ENCODE assay signal across 25 cellular contexts in the genomic region with DNA sequence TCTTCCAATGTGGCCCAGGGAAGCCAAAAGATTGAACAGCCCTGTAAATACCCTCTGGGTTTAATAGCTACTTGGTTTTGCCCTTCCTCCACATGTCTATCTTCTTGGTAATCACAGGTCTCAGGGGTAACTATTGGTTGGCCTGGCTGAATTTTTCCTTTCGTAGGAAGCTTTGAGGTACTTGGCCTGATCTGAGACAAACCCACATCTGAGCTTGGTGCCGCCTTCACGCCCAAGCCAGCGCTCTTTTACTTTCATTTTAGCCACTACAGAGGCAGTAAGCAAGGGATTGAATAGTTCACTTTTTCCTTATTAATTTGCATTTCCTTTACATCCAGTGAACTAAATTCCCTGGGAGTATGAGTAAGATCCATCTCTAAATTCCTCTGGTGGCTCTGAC.
A peak's percentile ranks its signal among the peaks of the same experiment; 100 is the strongest.
DNase-seq lines count a peak whose midpoint lies in the region; ATAC-seq, FAIRE-seq and TF ChIP-seq lines count a peak whose summit lies in the region.
"Had no signal": no experiment of that assay in that cellular context is flagged by ENCODE, and none has a peak within 500 bp of the region (broad histone marks: within the 10 kb centered on the region; RNA-seq: fewer than 3 reads in every experiment).

No MANE protein-coding gene starts in this region.

- H3K27me3 Mint-ChIP-seq in activated T-cell treated with anti-CD3 and anti-CD28 coated beads, Interleukin-2, amount 50 U/mL, for 72 hours (ENCODE audit: low read depth) = no peaks in the 10 kb centered on the region
- no peaks in the 10 kb centered on the region for H3K27me3 Mint-ChIP-seq in activated T-helper 1 cell treated with anti-CD3 and anti-CD28 coated beads, Interleukin-12 subunit alpha, Interleukin-12 subunit beta, Interleukin-2, Interleukin-4 antibody, amounts not matched to agents 30 ng/mL and 10 ng/mL and 1 ng/mL, durations not matched to agents 14 hours and 24 hours and 36 hours (ENCODE audit: insufficient read depth)
- H3K27me3 Mint-ChIP-seq: brain; memory B cell; stimulated activated naive B cell treated with anti-CD40 and anti-IgM and Interleukin-4, amounts not matched to agents 10 μg/mL and 1 μg/mL and 100 μg/mL, for 72 hours; T-cell had no signal

- TF ChIP-seq POLR2A in stomach (IDR thresholded peaks at IDR 0.05) = no peak

- no peaks in the 10 kb centered on the region for H3K9me3 ChIP-seq in small intestine (ENCODE audit: control insufficient read depth, low read depth)
- H3K9me3 ChIP-seq in stomach = no peaks in the 10 kb centered on the region
- H3K9me3 ChIP-seq in heart right ventricle = no peaks in the 10 kb centered on the region

- no peak for FAIRE-seq in small intestine (lab: Jason Lieb, UNC)
- FAIRE-seq: colon, GM12878 had no signal

- no peak for TF ChIP-seq CTCF in stomach (IDR thresholded peaks at IDR 0.05)
- TF ChIP-seq CTCF in heart right ventricle (IDR thresholded peaks at IDR 0.05) = no peak

- peak in 1 of 2 donors; percentile 3 for DNase-seq in activated T-cell treated with anti-CD3 and anti-CD28 coated beads, Interleukin-2, amount 50 U/mL, for 72 hours
- DNase-seq in activated T-cell treated with anti-CD3 and anti-CD28 coated beads, Interleukin-2, amount 50 U/mL, for 1 hour = no peak
- no peak for DNase-seq in activated T-helper 1 cell treated with anti-CD3 and anti-CD28 coated beads, Interleukin-12 subunit alpha, Interleukin-12 subunit beta, Interleukin-2, Interleukin-4 antibody, amounts not matched to agents 30 ng/mL and 10 ng/mL and 1 ng/mL, durations not matched to agents 14 hours and 24 hours and 36 hours (ENCODE audit: low spot score)
- DNase-seq in small intestine (peak; percentile 52), stomach (no peak), heart right ventricle (no peak), amygdala (lab: John Stamatoyannopoulos, UW) (no peak)
- DNase-seq: activated gamma-delta T cell treated with Interleukin-2 at 50 U/mL for 16 hours; DMS53; KBM-7; kidney glomerular epithelial cell; NCI-H187; NCI-H226; NCI-H774; PC-3; stimulated activated naive B cell treated with anti-CD40 and anti-IgM and Interleukin-4, amounts not matched to agents 10 μg/mL and 1 μg/mL and 100 μg/mL, for 72 hours; trophoblast cell had no signal

- H3K27me3 ChIP-seq in small intestine (ENCODE audit: control insufficient read depth in 2 of 2, insufficient read depth in 2 of 2, low read length in 2 of 2) = no peaks in the 10 kb centered on the region
- H3K27me3 ChIP-seq in stomach = no peaks in the 10 kb centered on the region
- H3K27me3 ChIP-seq in heart right ventricle = no peaks in the 10 kb centered on the region

- H3K4me1 ChIP-seq in small intestine (ENCODE audit: control insufficient read depth in 2 of 2, insufficient read depth in 1 of 2, low read depth in 1 of 2, low read length in 1 of 2) = no peaks in the 10 kb centered on the region
- H3K4me1 ChIP-seq in stomach = peaks cover 0 to 6% (median 0%) of the 10 kb centered on the region in 4 donors
- H3K4me1 ChIP-seq in heart right ventricle = no peaks in the 10 kb centered on the region

- H3K27ac ChIP-seq in small intestine (ENCODE audit: low read depth in 1 of 2, low read length in 1 of 2) (peak overlapping the region in 1 of 2 donors; percentile 4), stomach (peak overlapping the region in 1 of 5 donors; percentile 60), heart right ventricle (no peak overlapping the region)

- H3K36me3 Mint-ChIP-seq in activated T-cell treated with anti-CD3 and anti-CD28 coated beads, Interleukin-2, amount 50 U/mL, for 72 hours (ENCODE audit: insufficient read depth in 2 of 2) = no peaks in the 10 kb centered on the region
- H3K36me3 Mint-ChIP-seq in activated T-helper 1 cell treated with anti-CD3 and anti-CD28 coated beads, Interleukin-12 subunit alpha, Interleukin-12 subunit beta, Interleukin-2, Interleukin-4 antibody, amounts not matched to agents 30 ng/mL and 10 ng/mL and 1 ng/mL, durations not matched to agents 14 hours and 24 hours and 36 hours (ENCODE audit: low read depth) = no peaks in the 10 kb centered on the region
- H3K36me3 Mint-ChIP-seq: brain; memory B cell; stimulated activated naive B cell treated with anti-CD40 and anti-IgM and Interleukin-4, amounts not matched to agents 10 μg/mL and 1 μg/mL and 100 μg/mL, for 72 hours; T-cell had no signal

- H3K4me3 ChIP-seq in small intestine (ENCODE audit: low read depth in 1 of 2, low read length in 2 of 2) (no peak overlapping the region), stomach (no peak overlapping the region), heart right ventricle (no peak overlapping the region)
- H3K4me3 ChIP-seq: GM12878, GM23338 had no signal

- H3K4me3 Mint-ChIP-seq in activated T-cell treated with anti-CD3 and anti-CD28 coated beads, Interleukin-2, amount 50 U/mL, for 72 hours = peak overlapping the region in 1 of 2 donors; percentile 85
- H3K4me3 Mint-ChIP-seq in activated T-helper 1 cell treated with anti-CD3 and anti-CD28 coated beads, Interleukin-12 subunit alpha, Interleukin-12 subunit beta, Interleukin-2, Interleukin-4 antibody, amounts not matched to agents 30 ng/mL and 10 ng/mL and 1 ng/mL, durations not matched to agents 14 hours and 24 hours and 36 hours = peak overlapping the region; percentile 34
- H3K4me3 Mint-ChIP-seq: brain; GM23338; memory B cell; stimulated activated naive B cell treated with anti-CD40 and anti-IgM and Interleukin-4, amounts not matched to agents 10 μg/mL and 1 μg/mL and 100 μg/mL, for 72 hours had no signal

- intact Hi-C loops in activated T-helper 1 cell treated with anti-CD3 and anti-CD28 coated beads, Interleukin-12 subunit alpha, Interleukin-12 subunit beta, Interleukin-2, Interleukin-4 antibody, amounts not matched to agents 30 ng/mL and 10 ng/mL and 1 ng/mL, durations not matched to agents 14 hours and 24 hours and 36 hours (cut with micrococcal nuclease) = no loop called here
- intact Hi-C loops in stomach (cut with DNase I; ENCODE audit: low total_unique reads) (no loop called here), heart right ventricle (cut with DNase I) (no loop called here)

- WGBS in small intestine, 3 donors = 8 to 63% methylated on average over 4 of the region's 4 CpGs; no CpG with 5 or more reads in 1 of the 3 donors
- WGBS in stomach, 5 donors = 28 to 60% (median 37%) methylated on average over 3 to 4 of the region's 4 CpGs; no CpG with 5 or more reads in 2 of the 5 donors
- 83 to 84% methylated on average over 4 of the region's 4 CpGs for WGBS in heart right ventricle, 2 donors

- peak overlapping the region; percentile 65 for H3K27ac Mint-ChIP-seq in activated T-cell treated with anti-CD3 and anti-CD28 coated beads, Interleukin-2, amount 50 U/mL, for 72 hours
- H3K27ac Mint-ChIP-seq in activated T-helper 1 cell treated with anti-CD3 and anti-CD28 coated beads, Interleukin-12 subunit alpha, Interleukin-12 subunit beta, Interleukin-2, Interleukin-4 antibody, amounts not matched to agents 30 ng/mL and 10 ng/mL and 1 ng/mL, durations not matched to agents 14 hours and 24 hours and 36 hours = no peak overlapping the region
- H3K27ac Mint-ChIP-seq: brain; GM23338; memory B cell; stimulated activated naive B cell treated with anti-CD40 and anti-IgM and Interleukin-4, amounts not matched to agents 10 μg/mL and 1 μg/mL and 100 μg/mL, for 72 hours had no signal

- no peaks in the 10 kb centered on the region for H3K9me3 Mint-ChIP-seq in activated T-cell treated with anti-CD3 and anti-CD28 coated beads, Interleukin-2, amount 50 U/mL, for 72 hours
- no peaks in the 10 kb centered on the region for H3K9me3 Mint-ChIP-seq in activated T-helper 1 cell treated with anti-CD3 and anti-CD28 coated beads, Interleukin-12 subunit alpha, Interleukin-12 subunit beta, Interleukin-2, Interleukin-4 antibody, amounts not matched to agents 30 ng/mL and 10 ng/mL and 1 ng/mL, durations not matched to agents 14 hours and 24 hours and 36 hours
- H3K9me3 Mint-ChIP-seq: memory B cell; stimulated activated naive B cell treated with anti-CD40 and anti-IgM and Interleukin-4, amounts not matched to agents 10 μg/mL and 1 μg/mL and 100 μg/mL, for 72 hours had no signal

- H3K36me3 ChIP-seq in small intestine (ENCODE audit: control insufficient read depth in 2 of 2, insufficient read depth in 2 of 2, low read length in 2 of 2) (no peaks in the 10 kb centered on the region), stomach (no peaks in the 10 kb centered on the region), heart right ventricle (no peaks in the 10 kb centered on the region)

- H3K4me1 Mint-ChIP-seq in activated T-cell treated with anti-CD3 and anti-CD28 coated beads, Interleukin-2, amount 50 U/mL, for 72 hours (ENCODE audit: low read depth) = no peaks in the 10 kb centered on the region
- H3K4me1 Mint-ChIP-seq in activated T-helper 1 cell treated with anti-CD3 and anti-CD28 coated beads, Interleukin-12 subunit alpha, Interleukin-12 subunit beta, Interleukin-2, Interleukin-4 antibody, amounts not matched to agents 30 ng/mL and 10 ng/mL and 1 ng/mL, durations not matched to agents 14 hours and 24 hours and 36 hours (ENCODE audit: low read depth) = no peaks in the 10 kb centered on the region
- H3K4me1 Mint-ChIP-seq: brain; GM23338; memory B cell; stimulated activated naive B cell treated with anti-CD40 and anti-IgM and Interleukin-4, amounts not matched to agents 10 μg/mL and 1 μg/mL and 100 μg/mL, for 72 hours had no signal

- ATAC-seq in activated T-cell treated with anti-CD3 and anti-CD28 coated beads, Interleukin-2, amount 50 U/mL, for 72 hours (replicated peaks in 1 of 2) = peak in 1 of 2 donors; percentile 58
- ATAC-seq in HG03432 (IDR thresholded peaks at IDR 0.05; ENCODE audit: unreplicated experiment) (peak; percentile 70), heart right ventricle (no peak)
- ATAC-seq: GM12878, GM23338, PC-3, sciatic nerve had no signal

- TF ChIP-seq EP300 in stomach (IDR thresholded peaks at IDR 0.05) = no peak
